Comparison of ENCODE assay signal across 28 cellular contexts in the genomic region with DNA sequence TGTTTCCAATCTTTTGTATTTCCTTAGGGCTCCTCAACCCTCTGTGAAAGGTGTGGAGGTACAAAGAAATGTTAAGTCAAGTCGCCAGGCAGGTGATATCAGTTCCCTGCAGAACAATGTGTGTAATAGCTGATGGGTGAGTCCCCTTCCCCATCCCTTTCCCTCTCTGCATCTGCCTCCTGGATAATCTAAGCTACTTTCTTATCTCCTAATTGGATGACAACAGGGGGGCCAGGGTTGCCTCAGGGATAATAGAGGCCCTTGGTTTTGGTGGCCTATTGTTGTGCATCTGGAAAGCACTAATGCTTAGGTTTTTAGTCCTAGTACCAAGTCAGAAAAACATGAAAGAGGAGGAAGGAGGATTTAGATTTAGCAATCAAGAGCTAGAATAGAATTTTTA.
"Had no signal": no experiment of that assay in that cellular context is flagged by ENCODE, and none has a peak within 500 bp of the region (broad histone marks: within the 10 kb centered on the region; RNA-seq: fewer than 3 reads in every experiment).

No MANE protein-coding gene starts in this region.

- ATAC-seq: left colon; left lung; lower lobe of right lung; natural killer cell; right lobe of liver; stimulated activated memory B cell treated with anti-CD40 and anti-IgM and Interleukin-4, amounts not matched to agents 10 μg/mL and 1 μg/mL and 100 μg/mL, for 72 hours; stimulated activated naive CD8-positive, alpha-beta T cell treated with anti-CD3 and anti-CD28 coated beads, Interleukin-15, amount 100 ng/mL, for 72 hours had no signal

- H3K27me3 Mint-ChIP-seq: stimulated activated memory B cell treated with anti-CD40 and anti-IgM and Interleukin-4, amounts not matched to agents 10 μg/mL and 1 μg/mL and 100 μg/mL, for 72 hours had no signal

- H3K27me3 ChIP-seq: left lung, ovary, right atrium auricular region, right lobe of liver, testis, thyroid gland, transverse colon, upper lobe of left lung, vagina had no signal

- H3K27ac ChIP-seq: left lung, lower lobe of right lung, ovary, right atrium auricular region, right lobe of liver, testis, thyroid gland, transverse colon, upper lobe of left lung, vagina had no signal

- H3K36me3 Mint-ChIP-seq: immature natural killer cell; mesothelial cell of epicardium; naive B cell; natural killer cell; stimulated activated memory B cell treated with anti-CD40 and anti-IgM and Interleukin-4, amounts not matched to agents 10 μg/mL and 1 μg/mL and 100 μg/mL, for 72 hours had no signal

- H3K4me3 ChIP-seq: left lung, lower lobe of right lung, ovary, right atrium auricular region, right lobe of liver, smooth muscle cell, testis, thyroid gland, transverse colon, upper lobe of left lung, vagina had no signal

- DNase-seq: immature natural killer cell; kidney; left colon; left lung; lower lobe of right lung; mammary epithelial cell; mesenchymal stem cell; naive B cell; natural killer cell; nephron progenitor cell; ovary; right lobe of liver; stimulated activated CD4-positive, alpha-beta T cell treated with anti-CD3 and anti-CD28 coated beads, Interleukin-1b, Interleukin-23, amount 100 ng/mL, for 48 hours; stimulated activated CD4-positive, alpha-beta T cell treated with anti-CD3 and anti-CD28 coated beads, Interleukin-2, amount 100 ng/mL, for 48 hours; stimulated activated CD4-positive, alpha-beta T cell treated with anti-CD3 and anti-CD28 coated beads, Interleukin-4, amount 100 ng/mL, for 4 hours; stimulated activated CD8-positive, alpha-beta memory T cell treated with anti-CD3 and anti-CD28 coated beads, Interleukin-4, amount 100 ng/mL, for 48 hours; stimulated activated naive CD4-positive, alpha-beta T cell treated with Interleukin-2 at 50 U/mL for 16 hours; stimulated activated naive CD8-positive, alpha-beta T cell treated with anti-CD3 and anti-CD28 coated beads, Interleukin-15, amount 100 ng/mL, for 72 hours; testis; thyroid gland; transverse colon; upper lobe of left lung had no signal

- H3K4me3 Mint-ChIP-seq: immature natural killer cell; mesothelial cell of epicardium; naive B cell; natural killer cell; nephron progenitor cell; stimulated activated memory B cell treated with anti-CD40 and anti-IgM and Interleukin-4, amounts not matched to agents 10 μg/mL and 1 μg/mL and 100 μg/mL, for 72 hours; stimulated activated naive CD8-positive, alpha-beta T cell treated with anti-CD3 and anti-CD28 coated beads, Interleukin-15, amount 100 ng/mL, for 72 hours had no signal

- H3K9me3 Mint-ChIP-seq: immature natural killer cell; natural killer cell; stimulated activated memory B cell treated with anti-CD40 and anti-IgM and Interleukin-4, amounts not matched to agents 10 μg/mL and 1 μg/mL and 100 μg/mL, for 72 hours; stimulated activated naive CD8-positive, alpha-beta T cell treated with anti-CD3 and anti-CD28 coated beads, Interleukin-15, amount 100 ng/mL, for 72 hours had no signal

- H3K4me1 ChIP-seq: left lung, lower lobe of right lung, right atrium auricular region, right lobe of liver, testis, thyroid gland, transverse colon, upper lobe of left lung, vagina had no signal

- H3K4me1 Mint-ChIP-seq: immature natural killer cell; natural killer cell; nephron progenitor cell; stimulated activated memory B cell treated with anti-CD40 and anti-IgM and Interleukin-4, amounts not matched to agents 10 μg/mL and 1 μg/mL and 100 μg/mL, for 72 hours had no signal

- H3K27ac Mint-ChIP-seq: immature natural killer cell; mesothelial cell of epicardium; naive B cell; natural killer cell; nephron progenitor cell; progenitor cell of endocrine pancreas; stimulated activated memory B cell treated with anti-CD40 and anti-IgM and Interleukin-4, amounts not matched to agents 10 μg/mL and 1 μg/mL and 100 μg/mL, for 72 hours; stimulated activated naive CD8-positive, alpha-beta T cell treated with anti-CD3 and anti-CD28 coated beads, Interleukin-15, amount 100 ng/mL, for 72 hours had no signal

- H3K9me3 ChIP-seq: left lung, lower lobe of right lung, ovary, right lobe of liver, testis, thyroid gland, transverse colon, upper lobe of left lung, vagina had no signal

- H3K36me3 ChIP-seq: left lung, lower lobe of right lung, ovary, right atrium auricular region, right lobe of liver, thyroid gland, transverse colon, upper lobe of left lung, vagina had no signal

- H3K4me2 ChIP-seq: smooth muscle cell had no signal
